Comparison of ENCODE assay signal across 13 cellular contexts in the genomic region with DNA sequence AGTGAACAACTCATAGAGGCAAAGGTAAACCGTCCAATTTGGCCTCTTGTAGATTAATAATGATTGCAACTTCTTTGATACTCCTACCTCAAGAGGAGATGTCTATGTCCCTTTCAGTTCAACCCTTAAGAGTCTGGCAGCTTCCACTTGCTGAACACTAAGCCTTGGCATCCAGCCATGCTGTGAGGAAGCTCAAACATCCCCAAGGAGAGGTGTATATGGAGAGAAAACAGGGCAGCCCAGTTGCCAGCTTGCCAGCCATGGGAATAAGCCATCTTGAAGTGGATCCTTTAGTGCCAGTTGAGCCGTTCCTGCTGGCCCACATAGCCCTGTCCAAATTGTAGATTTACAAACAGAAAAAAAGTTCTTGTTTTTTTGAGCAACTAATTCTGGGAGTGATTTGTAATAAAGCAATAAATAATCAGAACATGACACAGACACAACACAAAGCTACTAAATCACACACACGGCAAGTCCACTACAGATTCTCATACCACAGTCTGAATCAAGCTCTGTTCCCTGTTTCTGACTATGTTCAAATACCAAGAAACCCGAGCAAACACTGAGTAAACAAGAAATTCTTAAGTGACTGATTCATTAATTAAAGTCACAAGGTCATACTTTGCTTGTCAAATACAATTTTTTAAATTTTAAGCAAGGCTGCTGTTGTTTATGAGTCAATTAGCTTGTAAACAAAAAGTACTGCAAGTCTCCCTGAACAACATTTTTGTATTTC.
DNase-seq lines count a peak whose midpoint lies in the region; ATAC-seq and TF ChIP-seq lines count a peak whose summit lies in the region.
"Had no signal": no experiment of that assay in that cellular context is flagged by ENCODE, and none has a peak within 500 bp of the region (broad histone marks: within the 10 kb centered on the region; RNA-seq: fewer than 3 reads in every experiment).

No MANE protein-coding gene starts in this region.

- H3K27ac Mint-ChIP-seq in MCF 10A (ENCODE audit: low read depth, unreplicated experiment): peak overlapping the region; percentile 67
- H3K27ac Mint-ChIP-seq in osteocyte (ENCODE audit: unreplicated experiment): no peak overlapping the region

- H3K36me3 ChIP-seq in breast epithelium (no peaks in the 10 kb centered on the region), RWPE2 (ENCODE audit: low read depth) (no peaks in the 10 kb centered on the region), upper lobe of right lung (no peaks in the 10 kb centered on the region)
- H3K36me3 ChIP-seq: ovary had no signal

- H3K36me3 Mint-ChIP-seq in MCF 10A (ENCODE audit: insufficient read depth, unreplicated experiment): peaks cover 35% of the 10 kb centered on the region
- H3K36me3 Mint-ChIP-seq in osteocyte (ENCODE audit: unreplicated experiment): no peaks in the 10 kb centered on the region

- H3K4me1 Mint-ChIP-seq in MCF 10A (ENCODE audit: insufficient read depth, unreplicated experiment) (peaks cover 17% of the 10 kb centered on the region), osteocyte (ENCODE audit: unreplicated experiment) (no peaks in the 10 kb centered on the region)

- CTCF ChIA-PET in MCF 10A (lab: Yijun Ruan, JAX): interaction anchor here (0.6 to 1.2 kb wide), 3 partner anchors 95 to 957 kb away, joined by 3 to 5 read pairs (median 4); no protein-coding TSS in a partner anchor

- POLR2A ChIA-PET in MCF 10A (lab: Yijun Ruan, JAX): interaction anchor here (0.6 to 1.9 kb wide), 4 partner anchors 15 to 233 kb away, joined by 3 to 8 read pairs (median 4); no protein-coding TSS in a partner anchor

- no peak for TF ChIP-seq POLR2A in breast epithelium (IDR thresholded peaks at IDR 0.05)

- BruUV-seq in MCF 10A (replicated peaks; lab: Mats Ljungman, UMichigan): no TSS peak

- no peaks in the 10 kb centered on the region for H3K27me3 Mint-ChIP-seq in MCF 10A (ENCODE audit: insufficient read depth, unreplicated experiment)
- H3K27me3 Mint-ChIP-seq in osteocyte (ENCODE audit: unreplicated experiment): no peaks in the 10 kb centered on the region

- H3K9me3 ChIP-seq in breast epithelium: peaks cover 0 to 6% of the 10 kb centered on the region in 2 donors
- no peaks in the 10 kb centered on the region for H3K9me3 ChIP-seq in RWPE2 (ENCODE audit: severe bottlenecking)
- H3K9me3 ChIP-seq in upper lobe of right lung: no peaks in the 10 kb centered on the region

- H3K9me3 Mint-ChIP-seq in MCF 10A (ENCODE audit: unreplicated experiment) (no peaks in the 10 kb centered on the region), osteocyte (ENCODE audit: unreplicated experiment) (peaks cover 56% of the 10 kb centered on the region)

- peak; percentile 42 for DNase-seq in MCF 10A (ENCODE audit: unreplicated experiment)
- DNase-seq in breast epithelium (ENCODE audit: low spot score in 2 of 2): no peak
- no peak for DNase-seq in RWPE2 (ENCODE audit: low spot score)
- DNase-seq in fibroblast of pulmonary artery (ENCODE audit: low read depth): peak; percentile 41
- no peak for DNase-seq in upper lobe of right lung
- DNase-seq in osteocyte (ENCODE audit: extremely low spot score, unreplicated experiment): no peak
- DNase-seq in NK-92 treated with Interleukin-12 subunit alpha and Interleukin-12 subunit beta, amount 100 ng/mL, for 24 hours (lab: John Stamatoyannopoulos, UW): no peak
- no peak for DNase-seq in GDM1 (lab: John Stamatoyannopoulos, UW)
- DNase-seq: ACHN; activated T-cell treated with anti-CD3 and anti-CD28 coated beads, Interleukin-2, amount 50 U/mL, for 48 hours; NCI-H146; NCI-H69 had no signal

- H3K4me3 Mint-ChIP-seq in MCF 10A (ENCODE audit: unreplicated experiment) (no peak overlapping the region), osteocyte (ENCODE audit: unreplicated experiment) (no peak overlapping the region)

- peak; percentile 93 for ATAC-seq in RWPE2 (ENCODE audit: low read depth)
- ATAC-seq in upper lobe of right lung: peak; percentile 34

- H3K4me3 ChIP-seq in breast epithelium: no peak overlapping the region
- H3K4me3 ChIP-seq in RWPE2 (ENCODE audit: severe bottlenecking): no peak overlapping the region
- H3K4me3 ChIP-seq in fibroblast of pulmonary artery (replicated peaks; ENCODE audit: low read depth, low read length): no peak overlapping the region
- no peak overlapping the region for H3K4me3 ChIP-seq in upper lobe of right lung
- H3K4me3 ChIP-seq: ovary had no signal

- intact Hi-C loops in MCF 10A (cut with micrococcal nuclease) (no loop called here), breast epithelium (cut with DNase I; ENCODE audit: low total_unique reads) (no loop called here), upper lobe of right lung (cut with DNase I) (no loop called here)

- TF ChIP-seq CTCF in MCF 10A (IDR thresholded peaks at IDR 0.05; ENCODE audit: unreplicated experiment) (no peak), breast epithelium (IDR thresholded peaks at IDR 0.05) (no peak), RWPE2 (IDR thresholded peaks at IDR 0.05; ENCODE audit: poor library complexity, severe bottlenecking) (no peak), fibroblast of pulmonary artery (IDR thresholded peaks at IDR 0.05; ENCODE audit: low read length, missing control alignments) (no peak), upper lobe of right lung (IDR thresholded peaks at IDR 0.05) (no peak), osteocyte (IDR thresholded peaks at IDR 0.05) (no peak)

- H3K4me1 ChIP-seq in breast epithelium (no peaks in the 10 kb centered on the region), RWPE2 (ENCODE audit: insufficient read depth, poor library complexity, severe bottlenecking) (peaks cover 6% of the 10 kb centered on the region), upper lobe of right lung (no peaks in the 10 kb centered on the region)

- H3K27me3 ChIP-seq in breast epithelium (no peaks in the 10 kb centered on the region), RWPE2 (ENCODE audit: insufficient read depth, poor library complexity, severe bottlenecking) (no peaks in the 10 kb centered on the region), upper lobe of right lung (no peaks in the 10 kb centered on the region)
- H3K27me3 ChIP-seq: ovary had no signal

- H3K27ac ChIP-seq in breast epithelium (peak overlapping the region in 1 of 2 donors; percentile 53), RWPE2 (ENCODE audit: poor library complexity, severe bottlenecking) (peak overlapping the region; percentile 59), upper lobe of right lung (no peak overlapping the region)
- H3K27ac ChIP-seq: ovary had no signal

Comparison
In these comparisons a context has a peak if more than half of its experiments do, and no peak if none do; other contexts are left out.
1. DNase-seq: peak in MCF 10A (single experiment) and fibroblast of pulmonary artery (single experiment); none in breast epithelium (0 of 2), RWPE2 (single experiment), upper lobe of right lung (single experiment), osteocyte (single experiment), NK-92 treated with Interleukin-12 subunit alpha and Interleukin-12 subunit beta, amount 100 ng/mL, for 24 hours (single experiment) and GDM1 (single experiment).